Comparison of ENCODE assay signal across 1 cellular context in the genomic region with DNA sequence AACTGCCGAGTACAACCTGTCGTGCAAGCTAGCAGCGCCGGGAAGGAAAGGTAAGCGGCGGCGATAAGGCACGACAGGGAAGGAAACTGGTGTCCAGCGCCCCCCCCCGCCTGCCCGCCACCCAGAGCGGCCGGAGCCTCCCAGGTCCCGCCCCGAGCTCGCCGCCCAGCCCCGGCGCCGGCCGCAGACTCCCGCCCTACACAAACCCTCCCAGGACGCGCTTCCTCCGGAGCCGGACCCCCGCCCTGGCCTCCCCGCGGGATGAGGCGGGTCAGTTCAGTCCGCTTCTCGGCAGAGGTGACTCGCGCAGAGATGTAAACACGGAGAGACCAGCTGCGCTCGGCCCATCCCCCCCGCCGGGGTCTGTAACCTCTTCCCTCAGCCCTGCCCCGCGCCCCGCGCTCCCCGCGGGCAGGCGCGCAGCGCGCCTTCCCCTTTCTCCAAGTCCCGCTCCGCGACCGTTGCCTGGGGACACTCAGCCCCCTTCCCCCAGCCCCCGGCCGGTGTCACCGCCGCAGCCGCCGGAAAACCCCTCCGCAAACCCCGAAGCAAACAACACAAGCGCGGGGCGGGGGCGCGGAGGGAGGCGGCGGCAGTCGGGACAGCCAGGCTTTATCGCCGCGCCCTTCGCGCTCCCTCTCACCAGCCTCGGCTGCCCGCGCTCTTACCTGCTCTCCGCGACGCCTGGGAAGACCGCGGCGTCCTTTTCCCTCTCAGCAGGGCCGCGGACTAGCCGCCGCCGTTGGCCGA.
TF ChIP-seq lines count a peak whose summit lies in the region.

No MANE protein-coding gene starts in this region.

TF ChIP-seq in WTC11, 78 proteins besides CTCF, POLR2A, EP300 and RAD21 (continued from another document):
- TF ChIP-seq ZNF138 (CRISPR knock-in tag; conservative IDR thresholded peaks at IDR 0.05) (no peak), ZBTB21 (CRISPR knock-in tag; IDR thresholded peaks at IDR 0.05; ENCODE audit: borderline replicate concordance) (no peak), TCF7 (CRISPR knock-in tag; IDR thresholded peaks at IDR 0.05; ENCODE audit: low read depth) (no peak), TP53 (CRISPR knock-in tag; IDR thresholded peaks at IDR 0.05) (no peak), HMGA2 (CRISPR knock-in tag; IDR thresholded peaks at IDR 0.05) (no peak), MYBL2 (CRISPR knock-in tag; IDR thresholded peaks at IDR 0.05) (no peak; the same call in 1 of the 2 replicates), EMX1 (CRISPR knock-in tag; IDR thresholded peaks at IDR 0.05) (no peak), ZNF396 (CRISPR knock-in tag; IDR thresholded peaks at IDR 0.05; ENCODE audit: borderline replicate concordance) (no peak), SP1 (CRISPR knock-in tag; conservative IDR thresholded peaks at IDR 0.05) (peak; percentile 64; the same call in 1 of the 2 replicates), FOXP1 (CRISPR knock-in tag; IDR thresholded peaks at IDR 0.05; ENCODE audit: borderline replicate concordance) (peak; percentile 61; the same call in 1 of the 2 replicates), PRRX2 (CRISPR knock-in tag; IDR thresholded peaks at IDR 0.05) (no peak), TEAD1 (CRISPR knock-in tag; IDR thresholded peaks at IDR 0.05) (peak; percentile 45), FOXK1 (CRISPR knock-in tag; IDR thresholded peaks at IDR 0.05) (peak; percentile 90), NR3C1 (CRISPR knock-in tag; conservative IDR thresholded peaks at IDR 0.05; ENCODE audit: low read depth) (no peak)
- TF ChIP-seq, protein P1, sequence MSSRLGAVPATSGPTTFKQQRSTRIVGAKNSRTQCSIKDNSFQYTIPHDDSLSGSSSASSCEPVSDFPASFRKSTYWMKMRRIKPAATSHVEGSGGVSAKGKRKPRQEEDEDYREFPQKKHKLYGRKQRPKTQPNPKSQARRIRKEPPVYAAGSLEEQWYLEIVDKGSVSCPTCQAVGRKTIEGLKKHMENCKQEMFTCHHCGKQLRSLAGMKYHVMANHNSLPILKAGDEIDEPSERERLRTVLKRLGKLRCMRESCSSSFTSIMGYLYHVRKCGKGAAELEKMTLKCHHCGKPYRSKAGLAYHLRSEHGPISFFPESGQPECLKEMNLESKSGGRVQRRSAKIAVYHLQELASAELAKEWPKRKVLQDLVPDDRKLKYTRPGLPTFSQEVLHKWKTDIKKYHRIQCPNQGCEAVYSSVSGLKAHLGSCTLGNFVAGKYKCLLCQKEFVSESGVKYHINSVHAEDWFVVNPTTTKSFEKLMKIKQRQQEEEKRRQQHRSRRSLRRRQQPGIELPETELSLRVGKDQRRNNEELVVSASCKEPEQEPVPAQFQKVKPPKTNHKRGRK (CRISPR knock-in tag; IDR thresholded peaks at IDR 0.05; ENCODE audit: borderline replicate concordance) = no peak
- TF ChIP-seq, protein P2, sequence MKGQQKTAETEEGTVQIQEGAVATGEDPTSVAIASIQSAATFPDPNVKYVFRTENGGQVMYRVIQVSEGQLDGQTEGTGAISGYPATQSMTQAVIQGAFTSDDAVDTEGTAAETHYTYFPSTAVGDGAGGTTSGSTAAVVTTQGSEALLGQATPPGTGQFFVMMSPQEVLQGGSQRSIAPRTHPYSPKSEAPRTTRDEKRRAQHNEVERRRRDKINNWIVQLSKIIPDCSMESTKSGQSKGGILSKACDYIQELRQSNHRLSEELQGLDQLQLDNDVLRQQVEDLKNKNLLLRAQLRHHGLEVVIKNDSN (CRISPR knock-in tag; IDR thresholded peaks at IDR 0.05) = peak; percentile 26; the same call in 1 of the 2 replicates
- TF ChIP-seq, protein P3, sequence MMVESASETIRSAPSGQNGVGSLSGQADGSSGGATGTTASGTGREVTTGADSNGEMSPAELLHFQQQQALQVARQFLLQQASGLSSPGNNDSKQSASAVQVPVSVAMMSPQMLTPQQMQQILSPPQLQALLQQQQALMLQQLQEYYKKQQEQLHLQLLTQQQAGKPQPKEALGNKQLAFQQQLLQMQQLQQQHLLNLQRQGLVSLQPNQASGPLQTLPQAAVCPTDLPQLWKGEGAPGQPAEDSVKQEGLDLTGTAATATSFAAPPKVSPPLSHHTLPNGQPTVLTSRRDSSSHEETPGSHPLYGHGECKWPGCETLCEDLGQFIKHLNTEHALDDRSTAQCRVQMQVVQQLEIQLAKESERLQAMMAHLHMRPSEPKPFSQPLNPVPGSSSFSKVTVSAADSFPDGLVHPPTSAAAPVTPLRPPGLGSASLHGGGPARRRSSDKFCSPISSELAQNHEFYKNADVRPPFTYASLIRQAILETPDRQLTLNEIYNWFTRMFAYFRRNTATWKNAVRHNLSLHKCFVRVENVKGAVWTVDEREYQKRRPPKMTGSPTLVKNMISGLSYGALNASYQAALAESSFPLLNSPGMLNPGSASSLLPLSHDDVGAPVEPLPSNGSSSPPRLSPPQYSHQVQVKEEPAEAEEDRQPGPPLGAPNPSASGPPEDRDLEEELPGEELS (CRISPR knock-in tag; IDR thresholded peaks at IDR 0.05) = peak; percentile 63; the same call in 1 of the 2 replicates
- TF ChIP-seq, protein P4, sequence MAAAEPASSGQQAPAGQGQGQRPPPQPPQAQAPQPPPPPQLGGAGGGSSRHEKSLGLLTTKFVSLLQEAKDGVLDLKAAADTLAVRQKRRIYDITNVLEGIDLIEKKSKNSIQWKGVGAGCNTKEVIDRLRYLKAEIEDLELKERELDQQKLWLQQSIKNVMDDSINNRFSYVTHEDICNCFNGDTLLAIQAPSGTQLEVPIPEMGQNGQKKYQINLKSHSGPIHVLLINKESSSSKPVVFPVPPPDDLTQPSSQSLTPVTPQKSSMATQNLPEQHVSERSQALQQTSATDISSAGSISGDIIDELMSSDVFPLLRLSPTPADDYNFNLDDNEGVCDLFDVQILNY (CRISPR knock-in tag; IDR thresholded peaks at IDR 0.05) = peak; percentile 40; the same call in 1 of the 2 replicates
- TF ChIP-seq, protein P5, sequence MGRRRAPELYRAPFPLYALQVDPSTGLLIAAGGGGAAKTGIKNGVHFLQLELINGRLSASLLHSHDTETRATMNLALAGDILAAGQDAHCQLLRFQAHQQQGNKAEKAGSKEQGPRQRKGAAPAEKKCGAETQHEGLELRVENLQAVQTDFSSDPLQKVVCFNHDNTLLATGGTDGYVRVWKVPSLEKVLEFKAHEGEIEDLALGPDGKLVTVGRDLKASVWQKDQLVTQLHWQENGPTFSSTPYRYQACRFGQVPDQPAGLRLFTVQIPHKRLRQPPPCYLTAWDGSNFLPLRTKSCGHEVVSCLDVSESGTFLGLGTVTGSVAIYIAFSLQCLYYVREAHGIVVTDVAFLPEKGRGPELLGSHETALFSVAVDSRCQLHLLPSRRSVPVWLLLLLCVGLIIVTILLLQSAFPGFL (CRISPR knock-in tag; IDR thresholded peaks at IDR 0.05; ENCODE audit: borderline replicate concordance) = no peak
- TF ChIP-seq, protein P6, sequence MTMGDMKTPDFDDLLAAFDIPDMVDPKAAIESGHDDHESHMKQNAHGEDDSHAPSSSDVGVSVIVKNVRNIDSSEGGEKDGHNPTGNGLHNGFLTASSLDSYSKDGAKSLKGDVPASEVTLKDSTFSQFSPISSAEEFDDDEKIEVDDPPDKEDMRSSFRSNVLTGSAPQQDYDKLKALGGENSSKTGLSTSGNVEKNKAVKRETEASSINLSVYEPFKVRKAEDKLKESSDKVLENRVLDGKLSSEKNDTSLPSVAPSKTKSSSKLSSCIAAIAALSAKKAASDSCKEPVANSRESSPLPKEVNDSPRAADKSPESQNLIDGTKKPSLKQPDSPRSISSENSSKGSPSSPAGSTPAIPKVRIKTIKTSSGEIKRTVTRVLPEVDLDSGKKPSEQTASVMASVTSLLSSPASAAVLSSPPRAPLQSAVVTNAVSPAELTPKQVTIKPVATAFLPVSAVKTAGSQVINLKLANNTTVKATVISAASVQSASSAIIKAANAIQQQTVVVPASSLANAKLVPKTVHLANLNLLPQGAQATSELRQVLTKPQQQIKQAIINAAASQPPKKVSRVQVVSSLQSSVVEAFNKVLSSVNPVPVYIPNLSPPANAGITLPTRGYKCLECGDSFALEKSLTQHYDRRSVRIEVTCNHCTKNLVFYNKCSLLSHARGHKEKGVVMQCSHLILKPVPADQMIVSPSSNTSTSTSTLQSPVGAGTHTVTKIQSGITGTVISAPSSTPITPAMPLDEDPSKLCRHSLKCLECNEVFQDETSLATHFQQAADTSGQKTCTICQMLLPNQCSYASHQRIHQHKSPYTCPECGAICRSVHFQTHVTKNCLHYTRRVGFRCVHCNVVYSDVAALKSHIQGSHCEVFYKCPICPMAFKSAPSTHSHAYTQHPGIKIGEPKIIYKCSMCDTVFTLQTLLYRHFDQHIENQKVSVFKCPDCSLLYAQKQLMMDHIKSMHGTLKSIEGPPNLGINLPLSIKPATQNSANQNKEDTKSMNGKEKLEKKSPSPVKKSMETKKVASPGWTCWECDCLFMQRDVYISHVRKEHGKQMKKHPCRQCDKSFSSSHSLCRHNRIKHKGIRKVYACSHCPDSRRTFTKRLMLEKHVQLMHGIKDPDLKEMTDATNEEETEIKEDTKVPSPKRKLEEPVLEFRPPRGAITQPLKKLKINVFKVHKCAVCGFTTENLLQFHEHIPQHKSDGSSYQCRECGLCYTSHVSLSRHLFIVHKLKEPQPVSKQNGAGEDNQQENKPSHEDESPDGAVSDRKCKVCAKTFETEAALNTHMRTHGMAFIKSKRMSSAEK (CRISPR knock-in tag; IDR thresholded peaks at IDR 0.05; ENCODE audit: borderline replicate concordance) = no peak
- TF ChIP-seq, protein P7, sequence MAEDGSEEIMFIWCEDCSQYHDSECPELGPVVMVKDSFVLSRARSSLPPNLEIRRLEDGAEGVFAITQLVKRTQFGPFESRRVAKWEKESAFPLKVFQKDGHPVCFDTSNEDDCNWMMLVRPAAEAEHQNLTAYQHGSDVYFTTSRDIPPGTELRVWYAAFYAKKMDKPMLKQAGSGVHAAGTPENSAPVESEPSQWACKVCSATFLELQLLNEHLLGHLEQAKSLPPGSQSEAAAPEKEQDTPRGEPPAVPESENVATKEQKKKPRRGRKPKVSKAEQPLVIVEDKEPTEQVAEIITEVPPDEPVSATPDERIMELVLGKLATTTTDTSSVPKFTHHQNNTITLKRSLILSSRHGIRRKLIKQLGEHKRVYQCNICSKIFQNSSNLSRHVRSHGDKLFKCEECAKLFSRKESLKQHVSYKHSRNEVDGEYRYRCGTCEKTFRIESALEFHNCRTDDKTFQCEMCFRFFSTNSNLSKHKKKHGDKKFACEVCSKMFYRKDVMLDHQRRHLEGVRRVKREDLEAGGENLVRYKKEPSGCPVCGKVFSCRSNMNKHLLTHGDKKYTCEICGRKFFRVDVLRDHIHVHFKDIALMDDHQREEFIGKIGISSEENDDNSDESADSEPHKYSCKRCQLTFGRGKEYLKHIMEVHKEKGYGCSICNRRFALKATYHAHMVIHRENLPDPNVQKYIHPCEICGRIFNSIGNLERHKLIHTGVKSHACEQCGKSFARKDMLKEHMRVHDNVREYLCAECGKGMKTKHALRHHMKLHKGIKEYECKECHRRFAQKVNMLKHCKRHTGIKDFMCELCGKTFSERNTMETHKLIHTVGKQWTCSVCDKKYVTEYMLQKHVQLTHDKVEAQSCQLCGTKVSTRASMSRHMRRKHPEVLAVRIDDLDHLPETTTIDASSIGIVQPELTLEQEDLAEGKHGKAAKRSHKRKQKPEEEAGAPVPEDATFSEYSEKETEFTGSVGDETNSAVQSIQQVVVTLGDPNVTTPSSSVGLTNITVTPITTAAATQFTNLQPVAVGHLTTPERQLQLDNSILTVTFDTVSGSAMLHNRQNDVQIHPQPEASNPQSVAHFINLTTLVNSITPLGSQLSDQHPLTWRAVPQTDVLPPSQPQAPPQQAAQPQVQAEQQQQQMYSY (CRISPR knock-in tag; IDR thresholded peaks at IDR 0.05) = no peak
- TF ChIP-seq, protein P8, sequence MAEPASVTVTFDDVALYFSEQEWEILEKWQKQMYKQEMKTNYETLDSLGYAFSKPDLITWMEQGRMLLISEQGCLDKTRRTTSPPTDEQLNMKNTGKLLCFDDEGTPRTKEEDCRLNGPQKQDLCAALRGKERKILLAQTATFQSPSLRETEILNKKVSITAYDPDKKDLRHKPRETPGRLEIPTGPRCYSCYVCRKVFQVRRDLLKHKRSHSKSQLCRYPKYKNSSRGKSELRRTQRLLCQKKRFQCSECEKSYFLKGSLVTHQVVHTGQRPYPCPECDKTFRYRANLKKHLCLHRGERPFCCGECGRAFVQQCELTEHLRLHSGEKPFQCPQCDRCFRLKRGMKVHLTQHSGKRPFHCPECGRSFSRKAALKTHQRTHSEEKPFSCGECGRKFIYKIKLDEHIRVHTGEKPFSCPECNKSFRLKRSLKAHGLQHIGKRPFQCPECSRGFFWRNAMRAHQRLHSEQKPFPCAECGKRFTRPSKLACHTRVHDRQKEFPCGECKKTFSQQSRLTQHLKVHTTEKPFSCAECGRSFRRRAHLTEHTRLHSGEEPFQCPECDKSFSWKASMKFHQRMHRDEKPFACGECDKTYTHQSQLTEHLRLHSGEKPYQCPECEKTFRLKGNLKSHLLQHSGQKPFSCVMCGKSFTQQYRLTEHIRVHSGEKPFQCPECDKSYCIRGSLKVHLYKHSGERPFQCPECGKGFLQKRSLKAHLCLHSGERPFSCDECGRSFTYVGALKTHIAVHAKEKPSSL (CRISPR knock-in tag; conservative IDR thresholded peaks at IDR 0.05) = no peak
- TF ChIP-seq, protein P9, sequence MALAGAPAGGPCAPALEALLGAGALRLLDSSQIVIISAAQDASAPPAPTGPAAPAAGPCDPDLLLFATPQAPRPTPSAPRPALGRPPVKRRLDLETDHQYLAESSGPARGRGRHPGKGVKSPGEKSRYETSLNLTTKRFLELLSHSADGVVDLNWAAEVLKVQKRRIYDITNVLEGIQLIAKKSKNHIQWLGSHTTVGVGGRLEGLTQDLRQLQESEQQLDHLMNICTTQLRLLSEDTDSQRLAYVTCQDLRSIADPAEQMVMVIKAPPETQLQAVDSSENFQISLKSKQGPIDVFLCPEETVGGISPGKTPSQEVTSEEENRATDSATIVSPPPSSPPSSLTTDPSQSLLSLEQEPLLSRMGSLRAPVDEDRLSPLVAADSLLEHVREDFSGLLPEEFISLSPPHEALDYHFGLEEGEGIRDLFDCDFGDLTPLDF (CRISPR knock-in tag; IDR thresholded peaks at IDR 0.05) = no peak
- TF ChIP-seq, protein P10, sequence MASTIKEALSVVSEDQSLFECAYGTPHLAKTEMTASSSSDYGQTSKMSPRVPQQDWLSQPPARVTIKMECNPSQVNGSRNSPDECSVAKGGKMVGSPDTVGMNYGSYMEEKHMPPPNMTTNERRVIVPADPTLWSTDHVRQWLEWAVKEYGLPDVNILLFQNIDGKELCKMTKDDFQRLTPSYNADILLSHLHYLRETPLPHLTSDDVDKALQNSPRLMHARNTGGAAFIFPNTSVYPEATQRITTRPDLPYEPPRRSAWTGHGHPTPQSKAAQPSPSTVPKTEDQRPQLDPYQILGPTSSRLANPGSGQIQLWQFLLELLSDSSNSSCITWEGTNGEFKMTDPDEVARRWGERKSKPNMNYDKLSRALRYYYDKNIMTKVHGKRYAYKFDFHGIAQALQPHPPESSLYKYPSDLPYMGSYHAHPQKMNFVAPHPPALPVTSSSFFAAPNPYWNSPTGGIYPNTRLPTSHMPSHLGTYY (CRISPR knock-in tag; IDR thresholded peaks at IDR 0.05) = no peak
